26 cellular contexts compared by ENCODE assay signal in the genomic region with DNA sequence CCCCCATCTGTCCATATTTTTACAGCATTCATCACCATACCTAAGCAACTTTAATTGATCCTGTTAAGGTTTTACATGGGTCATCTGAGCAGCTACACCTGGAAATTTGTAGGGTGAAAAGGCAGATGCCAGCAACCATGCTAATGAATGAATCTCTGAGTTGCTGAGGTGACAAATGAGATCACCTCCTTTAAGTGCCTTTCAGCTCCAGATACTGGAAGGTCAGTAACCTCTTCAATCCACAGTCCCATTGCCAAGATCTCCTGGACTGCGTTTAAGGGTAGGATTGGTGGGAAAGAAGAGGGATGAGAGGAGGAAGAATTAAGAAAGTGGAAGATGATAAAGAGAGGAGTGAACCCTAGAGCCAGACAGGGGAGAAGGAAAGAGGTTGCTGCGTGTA. TPM values are rescaled to one million over a fixed set of nuclear protein-coding genes. Genes with fewer than 3 reads are reported as not detected.
"Had no signal": no experiment of that assay in that cellular context is flagged by ENCODE, and none has a peak within 500 bp of the region (broad histone marks: within the 10 kb centered on the region; RNA-seq: fewer than 3 reads in every experiment).

No MANE protein-coding gene starts in this region.

- H3K4me3 ChIP-seq: breast epithelium, coronary artery, esophagus squamous epithelium, gastrocnemius medialis, right lobe of liver, skin epidermis, tibial artery had no signal

- H3K27me3 ChIP-seq: right lobe of liver had no signal

- H3K27ac ChIP-seq: breast epithelium, coronary artery, esophagus squamous epithelium, gastrocnemius medialis, right lobe of liver, skin epidermis, tibial artery had no signal

- ATAC-seq: activated CD4-positive, alpha-beta T cell treated with anti-CD3 and anti-CD28 coated beads for 36 hours; activated T-helper 17 cell treated with anti-CD3 and anti-CD28 coated beads, Interleukin-2, amount 50 U/mL, for 72 hours; gastrocnemius medialis; right lobe of liver; stimulated activated effector memory CD8-positive, alpha-beta T cell treated with anti-CD3 and anti-CD28 coated beads, Interleukin-12 subunit alpha, Interleukin-12 subunit beta, amount 100 ng/mL, for 72 hours; stimulated activated naive CD8-positive, alpha-beta T cell treated with anti-CD3 and anti-CD28 coated beads, Interleukin-15, amount 100 ng/mL, for 72 hours had no signal

- FAIRE-seq: urothelium cell line had no signal

- DNase-seq: activated B cell treated with CpG ODN at 0.5 μM for 24 hours; activated CD4-positive, alpha-beta T cell treated with anti-CD3 and anti-CD28 coated beads for 36 hours; activated CD4-positive, alpha-beta T cell treated with anti-CD3 and anti-CD28 coated beads, Interleukin-2, amount 50 U/mL, for 4 hours; activated CD8-positive, alpha-beta memory T cell treated with anti-CD3 and anti-CD28 coated beads for 24 hours; activated CD8-positive, alpha-beta memory T cell treated with anti-CD3 and anti-CD28 coated beads, Interleukin-2, amount 50 U/mL, for 4 hours; activated naive CD4-positive, alpha-beta T cell; activated T-cell treated with anti-CD3 and anti-CD28 coated beads, Interleukin-2, amount 50 U/mL, for 24 hours; esophagus squamous epithelium; gastrocnemius medialis; hippocampal formation; mesenchymal stem cell; naive B cell; nucleus accumbens; posterior cingulate gyrus; right lobe of liver; stimulated activated CD4-positive, alpha-beta T cell treated with anti-CD3 and anti-CD28 coated beads, Interleukin-2, amount 100 ng/mL, for 24 hours; stimulated activated naive CD8-positive, alpha-beta T cell treated with anti-CD3 and anti-CD28 coated beads, Interleukin-15, amount 100 ng/mL, for 72 hours; T1000; tibial artery had no signal

- H3K9me3 ChIP-seq: breast epithelium, esophagus squamous epithelium, gastrocnemius medialis, right lobe of liver, tibial artery had no signal

- H3K36me3 ChIP-seq: breast epithelium, esophagus squamous epithelium, gastrocnemius medialis, right lobe of liver, tibial artery had no signal

- H3K4me1 ChIP-seq: breast epithelium, gastrocnemius medialis, right lobe of liver, tibial artery had no signal

RNA-seq across cellular contexts. Expression of gene BMP3, which starts 8.5 kb away (rescaled TPM):
- total RNA-seq: activated CD4-positive, alpha-beta T cell treated with anti-CD3 and anti-CD28 coated beads for 36 hours; right lobe of liver had no signal
- polyA plus RNA-seq: liver had no signal
